12 cellular contexts compared by ENCODE assay signal in the genomic region with DNA sequence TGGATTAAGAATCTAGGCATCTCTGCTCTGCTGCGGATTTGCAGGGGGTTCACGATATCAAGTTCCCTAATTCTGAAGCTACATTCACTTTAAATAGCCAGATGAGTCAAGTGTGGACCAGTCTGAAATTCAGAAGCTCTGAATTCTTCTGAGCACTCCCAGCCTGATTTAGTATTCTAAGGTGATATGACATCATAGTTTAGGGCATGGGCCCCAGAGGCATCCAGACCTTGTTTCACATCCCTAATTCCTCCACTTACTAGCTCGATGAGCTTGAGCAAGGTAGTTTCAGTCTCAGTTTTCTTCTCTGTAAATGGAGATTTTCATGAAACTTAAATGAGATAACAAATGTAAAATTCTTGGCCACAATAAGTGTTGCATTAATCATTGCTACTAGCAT.
DNase-seq lines count a peak whose midpoint lies in the region; ATAC-seq and TF ChIP-seq lines count a peak whose summit lies in the region.
"Had no signal": no experiment of that assay in that cellular context is flagged by ENCODE, and none has a peak within 500 bp of the region (broad histone marks: within the 10 kb centered on the region; RNA-seq: fewer than 3 reads in every experiment).

No MANE protein-coding gene starts in this region.

- DNase-seq in GM13977 (ENCODE audit: low spot score), result peak; percentile 52
- DNase-seq in GM20000 (ENCODE audit: low spot score), result peak; percentile 62
- DNase-seq in uterus, result no peak
- no peak for DNase-seq in left lung
- DNase-seq in stomach, result no peak
- no peak for DNase-seq in UCSD-AML1 (lab: John Stamatoyannopoulos, UW; ENCODE audit: unreplicated experiment)
- DNase-seq: activated effector memory CD4-positive, alpha-beta T cell treated with Interleukin-2 at 50 U/mL for 16 hours; CD8-positive, alpha-beta memory T cell; H9; right cardiac atrium had no signal

- TF ChIP-seq POLR2A in uterus (IDR thresholded peaks at IDR 0.05) (no peak), stomach (IDR thresholded peaks at IDR 0.05) (no peak)

- no peak for TF ChIP-seq EP300 in stomach (IDR thresholded peaks at IDR 0.05)

- H3K36me3 ChIP-seq in OCI-LY3 (replicated peaks; ENCODE audit: low read depth, low read length) (peaks cover 32% of the 10 kb centered on the region), uterus (no peaks in the 10 kb centered on the region), left lung (no peaks in the 10 kb centered on the region), stomach (no peaks in the 10 kb centered on the region)

- in situ Hi-C loops in GM13977 (cut with MboI; ENCODE audit: low pct_unique_long_range_greater_than_20kb, low sequenced_read_pairs, unreplicated experiment), result no loop called here

- ATAC-seq in HG03060 (IDR thresholded peaks at IDR 0.05; ENCODE audit: low read depth, unreplicated experiment) (peak; percentile 98), left lung (no peak)
- ATAC-seq: right cardiac atrium had no signal

- peak overlapping the region; percentile 14; the same call in 1 of the 2 replicates for H3K4me2 ChIP-seq in OCI-LY3 (ENCODE audit: low read length)

- intact Hi-C loops in uterus (cut with DNase I; ENCODE audit: low total_unique reads), result no loop called here
- intact Hi-C loops in left lung (cut with DNase I), result no loop called here
- intact Hi-C loops in stomach (cut with DNase I; ENCODE audit: low total_unique reads), result no loop called here

- 87 to 90% (median 88%) methylated on average over 3 of the region's 3 CpGs for WGBS in stomach, 5 donors

- no peak for TF ChIP-seq CTCF in GM13977 (IDR thresholded peaks at IDR 0.05; ENCODE audit: extremely low read depth, insufficient read depth, missing control alignments)
- no peak for TF ChIP-seq CTCF in GM20000 (IDR thresholded peaks at IDR 0.05; ENCODE audit: extremely low read depth, missing control alignments)
- TF ChIP-seq CTCF in OCI-LY3 (IDR thresholded peaks at IDR 0.05; ENCODE audit: low read depth, low read length), result no peak
- TF ChIP-seq CTCF in uterus (IDR thresholded peaks at IDR 0.05), result no peak
- TF ChIP-seq CTCF in left lung (IDR thresholded peaks at IDR 0.05), result no peak
- TF ChIP-seq CTCF in stomach (IDR thresholded peaks at IDR 0.05), result no peak

- H3K9ac ChIP-seq in OCI-LY3 (ENCODE audit: low read length), result peak overlapping the region; percentile 22; the same call in 1 of the 2 replicates

- no peaks in the 10 kb centered on the region for H3K27me3 ChIP-seq in OCI-LY3 (ENCODE audit: low read depth, low read length)
- H3K27me3 ChIP-seq in uterus, result no peaks in the 10 kb centered on the region
- no peaks in the 10 kb centered on the region for H3K27me3 ChIP-seq in left lung
- no peaks in the 10 kb centered on the region for H3K27me3 ChIP-seq in stomach

- no peaks in the 10 kb centered on the region for H4K20me1 ChIP-seq in OCI-LY3 (ENCODE audit: insufficient read depth, low read length)

- no peak overlapping the region for H2AFZ ChIP-seq in OCI-LY3 (ENCODE audit: low read depth, low read length)

- peaks cover 7% of the 10 kb centered on the region for H3K9me3 ChIP-seq in OCI-LY3 (ENCODE audit: insufficient read depth, low read length)
- no peaks in the 10 kb centered on the region for H3K9me3 ChIP-seq in uterus
- no peaks in the 10 kb centered on the region for H3K9me3 ChIP-seq in left lung
- H3K9me3 ChIP-seq in stomach, result no peaks in the 10 kb centered on the region

- H3K4me3 ChIP-seq in OCI-LY3 (ENCODE audit: low read length) (no peak overlapping the region), uterus (no peak overlapping the region), left lung (no peak overlapping the region), stomach (no peak overlapping the region)

- H3K79me2 ChIP-seq in OCI-LY3 (ENCODE audit: low read length), result no peaks in the 10 kb centered on the region

- H3K27ac ChIP-seq in OCI-LY3 (ENCODE audit: low read length) (peak overlapping the region; percentile 93), uterus (no peak overlapping the region), left lung (no peak overlapping the region), stomach (no peak overlapping the region)

- peaks cover 27% of the 10 kb centered on the region for H3K4me1 ChIP-seq in OCI-LY3 (ENCODE audit: low read length)
- no peaks in the 10 kb centered on the region for H3K4me1 ChIP-seq in uterus
- H3K4me1 ChIP-seq in left lung, result no peaks in the 10 kb centered on the region
- no peaks in the 10 kb centered on the region for H3K4me1 ChIP-seq in stomach

Comparison
In these comparisons a context has a peak if more than half of its experiments do, and no peak if none do; other contexts are left out.
1. DNase-seq: peak in GM13977 (single experiment) and GM20000 (single experiment); none in uterus (0 of 2), left lung (0 of 2), stomach (single experiment) and UCSD-AML1 (single experiment).